In the genomic region with DNA sequence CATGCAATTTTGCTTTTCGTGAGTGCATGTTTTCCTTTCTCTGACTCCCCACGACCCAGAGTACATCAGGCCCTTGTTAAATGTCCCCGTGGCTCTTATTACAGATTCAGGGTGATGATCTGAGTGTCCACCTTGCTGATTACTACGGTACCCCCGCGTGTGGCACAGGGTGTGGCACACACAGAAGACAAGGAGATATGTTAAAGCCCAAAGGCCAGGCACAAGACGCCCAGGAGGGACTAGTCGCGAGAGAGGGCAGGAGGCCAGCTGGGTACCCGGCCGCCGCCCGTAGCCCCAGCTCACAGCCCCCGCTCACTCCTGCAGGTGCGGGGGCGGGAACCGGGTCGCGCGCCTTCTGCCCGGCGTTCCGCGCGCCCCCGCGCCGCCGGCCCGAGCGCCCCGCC, we compare ENCODE assay signal across 8 cellular contexts.
A peak's percentile ranks its signal among the peaks of the same experiment; 100 is the strongest.
DNase-seq lines count a peak whose midpoint lies in the region; ATAC-seq and TF ChIP-seq lines count a peak whose summit lies in the region.

No MANE protein-coding gene starts in this region.

- no peaks in the 10 kb centered on the region for H3K9me3 Mint-ChIP-seq in activated T-cell treated with anti-CD3 and anti-CD28 coated beads, Interleukin-2, amount 50 U/mL, for 24 hours
- H3K9me3 Mint-ChIP-seq in stimulated activated naive B cell treated with anti-CD40 and anti-IgM and Interleukin-4, amounts not matched to agents 10 μg/mL and 1 μg/mL and 100 μg/mL, for 72 hours: no peaks in the 10 kb centered on the region

- peak overlapping the region; percentile 83 for H3K4me3 Mint-ChIP-seq in activated T-cell treated with anti-CD3 and anti-CD28 coated beads, Interleukin-2, amount 50 U/mL, for 24 hours
- H3K4me3 Mint-ChIP-seq in stimulated activated naive B cell treated with anti-CD40 and anti-IgM and Interleukin-4, amounts not matched to agents 10 μg/mL and 1 μg/mL and 100 μg/mL, for 72 hours: peak overlapping the region; percentile 90 to 94

- H3K4me1 Mint-ChIP-seq in activated T-cell treated with anti-CD3 and anti-CD28 coated beads, Interleukin-2, amount 50 U/mL, for 24 hours (ENCODE audit: low read depth): peaks cover 41% of the 10 kb centered on the region
- H3K4me1 Mint-ChIP-seq in stimulated activated naive B cell treated with anti-CD40 and anti-IgM and Interleukin-4, amounts not matched to agents 10 μg/mL and 1 μg/mL and 100 μg/mL, for 72 hours: peaks cover 29 to 36% of the 10 kb centered on the region in 2 donors

- H3K4me3 ChIP-seq in WERI-Rb-1 (ENCODE audit: low read depth, low read length) (peak overlapping the region; percentile 92), iPS-11a (ENCODE audit: low read depth, low read length) (peak overlapping the region; percentile 50)

- TF ChIP-seq CTCF in WERI-Rb-1 (IDR thresholded peaks at IDR 0.05; ENCODE audit: low read depth, low read length): no peak

- H3K27ac Mint-ChIP-seq in activated T-cell treated with anti-CD3 and anti-CD28 coated beads, Interleukin-2, amount 50 U/mL, for 24 hours: peak overlapping the region; percentile 90
- peak overlapping the region; percentile 93 for H3K27ac Mint-ChIP-seq in stimulated activated naive B cell treated with anti-CD40 and anti-IgM and Interleukin-4, amounts not matched to agents 10 μg/mL and 1 μg/mL and 100 μg/mL, for 72 hours

- peak in 1 of 2 donors; percentile 58 for ATAC-seq in stimulated activated naive B cell treated with anti-CD40 and anti-IgM and Interleukin-4, amounts not matched to agents 10 μg/mL and 1 μg/mL and 100 μg/mL, for 72 hours (replicated peaks)

- H3K27me3 Mint-ChIP-seq in activated T-cell treated with anti-CD3 and anti-CD28 coated beads, Interleukin-2, amount 50 U/mL, for 24 hours: no peaks in the 10 kb centered on the region
- no peaks in the 10 kb centered on the region for H3K27me3 Mint-ChIP-seq in stimulated activated naive B cell treated with anti-CD40 and anti-IgM and Interleukin-4, amounts not matched to agents 10 μg/mL and 1 μg/mL and 100 μg/mL, for 72 hours

- peak overlapping the region; percentile 98; the same call in 1 of the 2 replicates for H3K27ac ChIP-seq in WERI-Rb-1

- no peak for DNase-seq in activated T-cell treated with anti-CD3 and anti-CD28 coated beads, Interleukin-2, amount 50 U/mL, for 24 hours
- no peak for DNase-seq in activated T-cell treated with anti-CD3 and anti-CD28 coated beads for 4 hours
- DNase-seq in WERI-Rb-1: no peak
- no peak for DNase-seq in stimulated activated naive B cell treated with anti-CD40 and anti-IgM and Interleukin-4, amounts not matched to agents 10 μg/mL and 1 μg/mL and 100 μg/mL, for 72 hours
- no peak for DNase-seq in HK-2 (ENCODE audit: unreplicated experiment)
- DNase-seq in LoVo (ENCODE audit: low spot score): no peak
- DNase-seq in HCEC 1CT: no peak

- peaks cover 6% of the 10 kb centered on the region for H3K9me3 ChIP-seq in WERI-Rb-1 (ENCODE audit: severe bottlenecking)

- H3K36me3 ChIP-seq in WERI-Rb-1: 0 out of 2 replicates have a peak, but pooled peaks cover 2% of the 10 kb centered on the region

- no peaks in the 10 kb centered on the region for H3K27me3 ChIP-seq in WERI-Rb-1 (ENCODE audit: insufficient read depth, low read depth, severe bottlenecking)

- peaks cover 8% of the 10 kb centered on the region for H3K36me3 Mint-ChIP-seq in activated T-cell treated with anti-CD3 and anti-CD28 coated beads, Interleukin-2, amount 50 U/mL, for 24 hours (ENCODE audit: low read depth)
- H3K36me3 Mint-ChIP-seq in stimulated activated naive B cell treated with anti-CD40 and anti-IgM and Interleukin-4, amounts not matched to agents 10 μg/mL and 1 μg/mL and 100 μg/mL, for 72 hours: peaks cover 0 to 3% of the 10 kb centered on the region in 2 donors
